ENCODE assay signal across 1 cellular context in genomic region chr11:118930152-118930712, GRCh38.
A peak's percentile ranks its signal among the peaks of the same experiment; 100 is the strongest.
TF ChIP-seq lines count a peak whose summit lies in the region.

No MANE protein-coding gene starts in this region.

TF ChIP-seq in K562, 482 proteins besides CTCF, POLR2A, EP300 and RAD21 (continued from another document and continues in another):
- no peak for TF ChIP-seq ZBTB40 (IDR thresholded peaks at IDR 0.05)
- TF ChIP-seq ZBTB40 (CRISPR knock-in tag; IDR thresholded peaks at IDR 0.05), result no peak
- 0 out of 2 replicates have a peak, but pooled peaks have one; percentile 10 for TF ChIP-seq ARID2 (IDR thresholded peaks at IDR 0.05)
- 0 out of 2 replicates have a peak, but pooled peaks have one; percentile 51 for TF ChIP-seq HEY1 (CRISPR knock-in tag; IDR thresholded peaks at IDR 0.05; ENCODE audit: borderline replicate concordance)
- TF ChIP-seq ZSCAN32 (CRISPR knock-in tag; IDR thresholded peaks at IDR 0.05), result no peak
- peak in 2 of 3 experiments; percentile 24 for TF ChIP-seq YY1 (IDR thresholded peaks at IDR 0.05; ENCODE audit: borderline replicate concordance in 1 of 3, control insufficient read depth in 1 of 3, extremely low read depth in 1 of 3, insufficient read depth in 3 of 3, insufficient read length in 1 of 3, insufficient replicate concordance in 2 of 3, low read depth in 1 of 3, low read length in 2 of 3)
- TF ChIP-seq, protein P1, sequence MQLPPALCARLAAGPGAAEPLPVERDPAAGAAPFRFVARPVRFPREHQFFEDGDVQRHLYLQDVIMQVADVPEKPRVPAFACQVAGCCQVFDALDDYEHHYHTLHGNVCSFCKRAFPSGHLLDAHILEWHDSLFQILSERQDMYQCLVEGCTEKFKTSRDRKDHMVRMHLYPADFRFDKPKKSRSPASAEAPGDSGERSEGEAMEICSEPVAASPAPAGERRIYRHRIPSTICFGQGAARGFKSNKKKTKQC (CRISPR knock-in tag; IDR thresholded peaks at IDR 0.05), result 0 out of 2 replicates have a peak, but pooled peaks have one; percentile 50
- TF ChIP-seq, protein P2, sequence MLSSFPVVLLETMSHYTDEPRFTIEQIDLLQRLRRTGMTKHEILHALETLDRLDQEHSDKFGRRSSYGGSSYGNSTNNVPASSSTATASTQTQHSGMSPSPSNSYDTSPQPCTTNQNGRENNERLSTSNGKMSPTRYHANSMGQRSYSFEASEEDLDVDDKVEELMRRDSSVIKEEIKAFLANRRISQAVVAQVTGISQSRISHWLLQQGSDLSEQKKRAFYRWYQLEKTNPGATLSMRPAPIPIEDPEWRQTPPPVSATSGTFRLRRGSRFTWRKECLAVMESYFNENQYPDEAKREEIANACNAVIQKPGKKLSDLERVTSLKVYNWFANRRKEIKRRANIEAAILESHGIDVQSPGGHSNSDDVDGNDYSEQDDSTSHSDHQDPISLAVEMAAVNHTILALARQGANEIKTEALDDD (IDR thresholded peaks at IDR 0.05), result no peak
- no peak for TF ChIP-seq TRIM24 (IDR thresholded peaks at IDR 0.05)
- no peak for TF ChIP-seq ILK (tag; IDR thresholded peaks at IDR 0.05; ENCODE audit: borderline replicate concordance, low read depth)
- peak; percentile 47; the same call in 1 of the 2 replicates for TF ChIP-seq EP400 (IDR thresholded peaks at IDR 0.05)
- 0 out of 2 replicates have a peak, but pooled peaks have one; percentile 29 for TF ChIP-seq USF1 (CRISPR knock-in tag; IDR thresholded peaks at IDR 0.05)
- TF ChIP-seq, protein P3, sequence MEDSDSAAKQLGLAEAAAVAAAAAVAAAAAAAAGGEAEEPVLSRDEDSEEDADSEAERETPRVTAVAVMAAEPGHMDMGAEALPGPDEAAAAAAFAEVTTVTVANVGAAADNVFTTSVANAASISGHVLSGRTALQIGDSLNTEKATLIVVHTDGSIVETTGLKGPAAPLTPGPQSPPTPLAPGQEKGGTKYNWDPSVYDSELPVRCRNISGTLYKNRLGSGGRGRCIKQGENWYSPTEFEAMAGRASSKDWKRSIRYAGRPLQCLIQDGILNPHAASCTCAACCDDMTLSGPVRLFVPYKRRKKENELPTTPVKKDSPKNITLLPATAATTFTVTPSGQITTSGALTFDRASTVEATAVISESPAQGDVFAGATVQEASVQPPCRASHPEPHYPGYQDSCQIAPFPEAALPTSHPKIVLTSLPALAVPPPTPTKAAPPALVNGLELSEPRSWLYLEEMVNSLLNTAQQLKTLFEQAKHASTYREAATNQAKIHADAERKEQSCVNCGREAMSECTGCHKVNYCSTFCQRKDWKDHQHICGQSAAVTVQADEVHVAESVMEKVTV (CRISPR knock-in tag; IDR thresholded peaks at IDR 0.05), result 0 out of 2 replicates have a peak, but pooled peaks have one; percentile 35
- TF ChIP-seq NR2C1 (IDR thresholded peaks at IDR 0.05), result no peak
- TF ChIP-seq NR2C1 (tag; IDR thresholded peaks at IDR 0.05), result no peak
- TF ChIP-seq ZNF197 (CRISPR knock-in tag; IDR thresholded peaks at IDR 0.05; ENCODE audit: low read depth), result no peak
- TF ChIP-seq NBN (IDR thresholded peaks at IDR 0.05; ENCODE audit: low read depth), result peak; percentile 65
- peak; percentile 59 for TF ChIP-seq BCOR (IDR thresholded peaks at IDR 0.05)
- TF ChIP-seq ARID4B (CRISPR knock-in tag; IDR thresholded peaks at IDR 0.05), result no peak; the same call in 1 of the 2 replicates
- no peak for TF ChIP-seq THAP12 (CRISPR knock-in tag; IDR thresholded peaks at IDR 0.05)
- TF ChIP-seq NEUROD1 (IDR thresholded peaks at IDR 0.05; ENCODE audit: borderline replicate concordance, low read depth, low read length, partially characterized antibody), result peak; percentile 58
- no peak for TF ChIP-seq ZNF174 (CRISPR knock-in tag; IDR thresholded peaks at IDR 0.05)
- no peak for TF ChIP-seq ZNF41 (CRISPR knock-in tag; conservative IDR thresholded peaks at IDR 0.05)
- 0 out of 2 replicates have a peak, but pooled peaks have one; percentile 31 for TF ChIP-seq FOXP1 (CRISPR knock-in tag; IDR thresholded peaks at IDR 0.05)
- peak in 1 of 2 experiments; percentile 61; a peak in 2 of 4 replicates for TF ChIP-seq RCOR1 (IDR thresholded peaks at IDR 0.05; ENCODE audit: borderline replicate concordance in 1 of 2, low read depth in 2 of 2, low read length in 2 of 2)
- TF ChIP-seq KLF16 (IDR thresholded peaks at IDR 0.05), result 0 out of 2 replicates have a peak, but pooled peaks have one; percentile 40
- no peak for TF ChIP-seq ZBTB9 (CRISPR knock-in tag; IDR thresholded peaks at IDR 0.05)
- 0 out of 4 replicates have a peak, but pooled peaks of 1 of the 2 experiments have one; percentile 25 for TF ChIP-seq SRF (CRISPR knock-in tag; IDR thresholded peaks at IDR 0.05)
- TF ChIP-seq PURB (CRISPR knock-in tag; IDR thresholded peaks at IDR 0.05; ENCODE audit: low read depth), result no peak
- TF ChIP-seq HDAC2 (IDR thresholded peaks at IDR 0.05), result peak; percentile 51; the same call in 1 of the 2 replicates
- TF ChIP-seq VEZF1 (CRISPR knock-in tag; IDR thresholded peaks at IDR 0.05), result peak; percentile 58
- TF ChIP-seq FOXK1 (CRISPR knock-in tag; IDR thresholded peaks at IDR 0.05; ENCODE audit: borderline replicate concordance), result 0 out of 2 replicates have a peak, but pooled peaks have one; percentile 22
- no peak for TF ChIP-seq GABPA (tag; conservative IDR thresholded peaks at IDR 0.05; ENCODE audit: low read depth)
- TF ChIP-seq SP1 (CRISPR knock-in tag; IDR thresholded peaks at IDR 0.05), result peak; percentile 85
- TF ChIP-seq GATAD2B (IDR thresholded peaks at IDR 0.05; ENCODE audit: borderline replicate concordance), result no peak
